ENCODE assay signal across 28 cellular contexts in the genomic region with DNA sequence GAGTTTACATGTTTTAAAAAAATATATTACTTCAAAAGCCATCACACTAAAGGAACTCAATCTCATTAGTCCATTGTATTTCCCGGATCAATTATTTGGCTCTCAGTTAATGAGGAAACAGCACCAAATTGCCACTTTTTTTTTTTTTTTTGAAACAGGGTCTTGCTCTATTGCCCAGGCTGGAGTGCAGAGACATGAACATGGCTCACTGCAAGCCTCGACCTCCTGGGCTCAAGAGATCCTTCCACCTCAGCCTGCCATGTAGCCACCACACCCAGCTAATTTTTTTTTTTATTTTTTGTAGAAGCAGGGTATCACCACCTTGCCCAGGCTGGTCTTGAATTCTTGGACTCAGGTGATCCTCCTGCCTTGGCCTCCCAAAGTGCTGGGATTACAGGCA.
"Had no signal": no experiment of that assay in that cellular context is flagged by ENCODE, and none has a peak within 500 bp of the region (broad histone marks: within the 10 kb centered on the region; RNA-seq: fewer than 3 reads in every experiment).

No MANE protein-coding gene starts in this region.

- DNase-seq: naive thymus-derived CD8-positive, alpha-beta T cell; nephron progenitor cell; nucleus accumbens; ovary; posterior cingulate gyrus; psoas muscle; right cardiac atrium; right lobe of liver; sigmoid colon; small intestine; stimulated activated CD4-positive, alpha-beta T cell treated with anti-CD3 and anti-CD28 coated beads, Interleukin-1b, Interleukin-23, amount 100 ng/mL, for 48 hours; stimulated activated CD4-positive, alpha-beta T cell treated with anti-CD3 and anti-CD28 coated beads, Interleukin-4, amount 100 ng/mL, for 1 hour; stimulated activated CD4-positive, alpha-beta T cell treated with anti-CD3 and anti-CD28 coated beads, Interleukin-4, amount 100 ng/mL, for 4 hours; stimulated activated CD8-positive, alpha-beta memory T cell treated with anti-CD3 and anti-CD28 coated beads, Interleukin-4, amount 100 ng/mL, for 48 hours; stimulated activated naive CD4-positive, alpha-beta T cell; stimulated activated naive CD8-positive, alpha-beta T cell treated with anti-CD3 and anti-CD28 coated beads, Interleukin-15, amount 100 ng/mL, for 72 hours; stimulated activated naive CD8-positive, alpha-beta T cell treated with anti-CD3 and anti-CD28 coated beads, Interleukin-15, Interleukin-2, amounts not matched to agents 100 U/mL and 50 U/mL, for 24 hours; substantia nigra; testis; tibial artery; transverse colon; upper lobe of right lung; uterus had no signal

- ATAC-seq: naive thymus-derived CD8-positive, alpha-beta T cell; natural killer cell treated with Interleukin-12 subunit alpha and Interleukin-12 subunit beta and Interleukin-15 and Interleukin-18, amount 100 ng/mL, for 72 hours; psoas muscle; right cardiac atrium; right lobe of liver; stimulated activated memory B cell treated with anti-CD40 and anti-IgM and Interleukin-4, amounts not matched to agents 10 μg/mL and 1 μg/mL and 100 μg/mL, for 72 hours; stimulated activated naive CD8-positive, alpha-beta T cell treated with anti-CD3 and anti-CD28 coated beads, Interleukin-15, amount 100 ng/mL, for 72 hours; stimulated activated naive CD8-positive, alpha-beta T cell treated with anti-CD3 and anti-CD28 coated beads, Interleukin-15, Interleukin-2, amounts not matched to agents 100 U/mL and 50 U/mL, for 24 hours; upper lobe of right lung had no signal

- FAIRE-seq: small intestine had no signal

- H3K9me3 ChIP-seq: neutrophil, ovary, psoas muscle, right lobe of liver, sigmoid colon, suprapubic skin, testis, tibial artery, transverse colon, upper lobe of right lung, uterus had no signal

- H2AFZ ChIP-seq: parathyroid adenoma had no signal

- H3K4me3 ChIP-seq: ovary, psoas muscle, right lobe of liver, sigmoid colon, suprapubic skin, testis, tibial artery, transverse colon, upper lobe of right lung, uterus had no signal

- H3K9ac ChIP-seq: parathyroid adenoma had no signal

- H3K27ac ChIP-seq: neutrophil, ovary, parathyroid adenoma, psoas muscle, right lobe of liver, sigmoid colon, suprapubic skin, testis, tibial artery, transverse colon, upper lobe of right lung, uterus had no signal

- H3K36me3 ChIP-seq: ovary, uterus had no signal

- H3K27me3 ChIP-seq: neutrophil, ovary, right lobe of liver, sigmoid colon, suprapubic skin, testis, tibial artery, transverse colon, upper lobe of right lung, uterus had no signal

- H3K4me1 ChIP-seq: psoas muscle, suprapubic skin, testis, upper lobe of right lung, uterus had no signal

- H3K79me2 ChIP-seq: parathyroid adenoma had no signal
